23 cellular contexts compared by ENCODE assay signal in genomic region chr9:86082870-86083269, GRCh38. TPM values are rescaled to one million over a fixed set of nuclear protein-coding genes. Genes with fewer than 3 reads are reported as not detected.
DNase-seq lines count a peak whose midpoint lies in the region; ATAC-seq and TF ChIP-seq lines count a peak whose summit lies in the region.
"Had no signal": no experiment of that assay in that cellular context is flagged by ENCODE, and none has a peak within 500 bp of the region (broad histone marks: within the 10 kb centered on the region; RNA-seq: fewer than 3 reads in every experiment).

No MANE protein-coding gene starts in this region.

- H3K4me3 ChIP-seq in LNCaP clone FGC (ENCODE audit: low read depth, low read length) (no peak overlapping the region), astrocyte of the spinal cord (ENCODE audit: low read depth, low read length) (no peak overlapping the region)
- H3K4me3 ChIP-seq: ascending aorta, lung, ovary, tibial artery had no signal

- peaks cover 48% of the 10 kb centered on the region for H3K36me3 Mint-ChIP-seq in nephron (ENCODE audit: low read depth)
- H3K36me3 Mint-ChIP-seq: activated CD4-positive, alpha-beta memory T cell treated with anti-CD3 and anti-CD28 coated beads for 36 hours; activated naive CD4-positive, alpha-beta T cell treated with anti-CD3 and anti-CD28 coated beads, Interleukin-2, amount 10 ng/mL, durations not matched to agents 7 days and 5 days; naive B cell; stimulated activated naive B cell treated with anti-CD40 and anti-IgM and Interleukin-4, amounts not matched to agents 10 μg/mL and 1 μg/mL and 100 μg/mL, for 72 hours had no signal

- H3K27ac Mint-ChIP-seq in nephron = peak overlapping the region in 2 of 3 experiments; percentile 17 to 45
- H3K27ac Mint-ChIP-seq: activated CD4-positive, alpha-beta memory T cell treated with anti-CD3 and anti-CD28 coated beads for 36 hours; activated naive CD4-positive, alpha-beta T cell treated with anti-CD3 and anti-CD28 coated beads, Interleukin-2, amount 10 ng/mL, durations not matched to agents 7 days and 5 days; activated T-cell treated with anti-CD3 and anti-CD28 coated beads, Interleukin-2, amount 50 U/mL, for 24 hours; naive B cell; stimulated activated naive B cell treated with anti-CD40 and anti-IgM and Interleukin-4, amounts not matched to agents 10 μg/mL and 1 μg/mL and 100 μg/mL, for 72 hours had no signal

- CTCF ChIA-PET in GM10248 (lab: Yijun Ruan, JAX) = interaction anchor here (1.2 to 1.3 kb wide), 4 partner anchors 10 to 176 kb away, joined by 3 to 4 read pairs (median 4); no protein-coding TSS in a partner anchor

- TF ChIP-seq CTCF in LNCaP clone FGC (IDR thresholded peaks at IDR 0.05; ENCODE audit: control insufficient read depth, extremely low read depth, insufficient read depth) (no peak), astrocyte of the spinal cord (IDR thresholded peaks at IDR 0.05; ENCODE audit: low read depth, low read length) (no peak), nephron (IDR thresholded peaks at IDR 0.05; ENCODE audit: unreplicated experiment in 3 of 3) (no peak), omental fat pad (IDR thresholded peaks at IDR 0.05) (no peak), GM10248 (IDR thresholded peaks at IDR 0.05; ENCODE audit: control extremely low read depth, extremely low read depth, low read depth, missing control alignments) (no peak)

- DNase-seq in LNCaP clone FGC (ENCODE audit: low read depth) (peak; percentile 42), NCI-H2196 (lab: John Stamatoyannopoulos, UW; ENCODE audit: unreplicated experiment) (peak; percentile 33), astrocyte of the spinal cord (ENCODE audit: low read depth, low spot score) (peak; percentile 81), omental fat pad (ENCODE audit: low spot score) (no peak), GM10248 (ENCODE audit: extremely low spot score) (no peak), NAMALWA (ENCODE audit: low spot score) (no peak)
- DNase-seq: activated CD4-positive, alpha-beta memory T cell treated with anti-CD3 and anti-CD28 coated beads for 36 hours; activated naive CD4-positive, alpha-beta T cell treated with anti-CD3 and anti-CD28 coated beads, Interleukin-2, amount 10 ng/mL, durations not matched to agents 7 days and 5 days; activated T-cell treated with anti-CD3 and anti-CD28 coated beads, Interleukin-2, amount 50 U/mL, for 24 hours; kidney; naive B cell; NCI-H1048; NCI-H748 treated with DMSO at 0.1 percent for 48 hours; ovary; SIG-M5; stimulated activated naive B cell treated with anti-CD40 and anti-IgM and Interleukin-4, amounts not matched to agents 10 μg/mL and 1 μg/mL and 100 μg/mL, for 72 hours; T-helper 2 cell; tibial artery had no signal

- ATAC-seq in omental fat pad (ENCODE audit: low FRiP score) = no peak
- ATAC-seq in HG03196 (IDR thresholded peaks at IDR 0.05; ENCODE audit: unreplicated experiment) = no peak
- ATAC-seq: sciatic nerve; stimulated activated naive B cell treated with anti-CD40 and anti-IgM and Interleukin-4, amounts not matched to agents 10 μg/mL and 1 μg/mL and 100 μg/mL, for 72 hours had no signal

- H3K27me3 Mint-ChIP-seq in nephron (ENCODE audit: low read depth) = no peaks in the 10 kb centered on the region
- H3K27me3 Mint-ChIP-seq: activated naive CD4-positive, alpha-beta T cell treated with anti-CD3 and anti-CD28 coated beads, Interleukin-2, amount 10 ng/mL, durations not matched to agents 7 days and 5 days had no signal

- no peak overlapping the region for H3K4me3 Mint-ChIP-seq in nephron
- H3K4me3 Mint-ChIP-seq: activated CD4-positive, alpha-beta memory T cell treated with anti-CD3 and anti-CD28 coated beads for 36 hours; activated naive CD4-positive, alpha-beta T cell treated with anti-CD3 and anti-CD28 coated beads, Interleukin-2, amount 10 ng/mL, durations not matched to agents 7 days and 5 days; activated T-cell treated with anti-CD3 and anti-CD28 coated beads, Interleukin-2, amount 50 U/mL, for 24 hours; naive B cell; stimulated activated naive B cell treated with anti-CD40 and anti-IgM and Interleukin-4, amounts not matched to agents 10 μg/mL and 1 μg/mL and 100 μg/mL, for 72 hours had no signal

- H3K4me1 Mint-ChIP-seq in nephron = peaks cover 33% of the 10 kb centered on the region
- H3K4me1 Mint-ChIP-seq: activated naive CD4-positive, alpha-beta T cell treated with anti-CD3 and anti-CD28 coated beads, Interleukin-2, amount 10 ng/mL, durations not matched to agents 7 days and 5 days; naive B cell; stimulated activated naive B cell treated with anti-CD40 and anti-IgM and Interleukin-4, amounts not matched to agents 10 μg/mL and 1 μg/mL and 100 μg/mL, for 72 hours had no signal

- peaks cover 14% of the 10 kb centered on the region for H3K9me3 Mint-ChIP-seq in nephron
- H3K9me3 Mint-ChIP-seq: activated CD4-positive, alpha-beta memory T cell treated with anti-CD3 and anti-CD28 coated beads for 36 hours; activated naive CD4-positive, alpha-beta T cell treated with anti-CD3 and anti-CD28 coated beads, Interleukin-2, amount 10 ng/mL, durations not matched to agents 7 days and 5 days; activated T-cell treated with anti-CD3 and anti-CD28 coated beads, Interleukin-2, amount 50 U/mL, for 24 hours had no signal

- POLR2A ChIA-PET in GM10248 (lab: Yijun Ruan, JAX) = no interaction called here

- in situ Hi-C loops in astrocyte of the spinal cord (cut with HindIII; ENCODE audit: low sequenced_read_pairs) = no loop called here

RNA-seq across cellular contexts. Expression of gene GOLM1, which starts 16.5 kb away (rescaled TPM):
- total RNA-seq in omental fat pad = 10 to 100 TPM; 16.1 to 31.7 (median 22.1) TPM

Comparison
In these comparisons a context has a peak if more than half of its experiments do, and no peak if none do; other contexts are left out.
1. DNase-seq: peak in LNCaP clone FGC (single experiment), NCI-H2196 (single experiment) and astrocyte of the spinal cord (single experiment); none in omental fat pad (single experiment), GM10248 (single experiment) and NAMALWA (single experiment).